In genomic region chr9:129175825-129176633, GRCh38 we compare ENCODE assay signal across 8 cellular contexts. TPM values are rescaled to one million over a fixed set of nuclear protein-coding genes. Genes with fewer than 3 reads are reported as not detected.
DNase-seq lines count a peak whose midpoint lies in the region; ATAC-seq and TF ChIP-seq lines count a peak whose summit lies in the region.

No MANE protein-coding gene starts in this region.

- no peak for ATAC-seq in GM19035 (IDR thresholded peaks at IDR 0.05; ENCODE audit: unreplicated experiment)

- peak; percentile 88 for DNase-seq in CD14-positive monocyte (ENCODE audit: low spot score)
- peak; percentile 89 for DNase-seq in H4 (ENCODE audit: low spot score)
- DNase-seq in NCI-H82 treated with DMSO at 0.1 percent for 48 hours (lab: John Stamatoyannopoulos, UW; ENCODE audit: unreplicated experiment) = peak; percentile 21
- DNase-seq in activated T-cell treated with anti-CD3 and anti-CD28 coated beads, Interleukin-2, amount 50 U/mL, for 24 hours = peak; percentile 72
- no peak for DNase-seq in epithelial cell of proximal tubule (ENCODE audit: low read depth)
- DNase-seq in mesothelial cell of epicardium (ENCODE audit: low spot score in 2 of 2, unreplicated experiment in 2 of 2) = peak; percentile 53 to 73
- DNase-seq in stimulated activated naive CD4-positive, alpha-beta T cell treated with Interleukin-2 at 50 U/mL for 16 hours (lab: John Stamatoyannopoulos, UW) = peak; percentile 57

- intact Hi-C loops in CD14-positive monocyte (cut with micrococcal nuclease) = loop anchor here (2.0 to 10.0 kb wide), 6 partner anchors 33 to 451 kb away; partner anchors contain the start of gene NTMT1 (in 1 of the 2)

- peaks cover 9 to 25% (median 15%) of the 10 kb centered on the region in 3 donors for H3K27me3 Mint-ChIP-seq in CD14-positive monocyte (ENCODE audit: low read depth in 3 of 3)
- H3K27me3 Mint-ChIP-seq in activated T-cell treated with anti-CD3 and anti-CD28 coated beads, Interleukin-2, amount 50 U/mL, for 24 hours = peaks cover 19% of the 10 kb centered on the region
- H3K27me3 Mint-ChIP-seq in mesothelial cell of epicardium (ENCODE audit: low read depth) = peaks cover 3% of the 10 kb centered on the region

- H3K4me3 Mint-ChIP-seq in CD14-positive monocyte = peak overlapping the region; percentile 90 to 92
- peak overlapping the region; percentile 78 for H3K4me3 Mint-ChIP-seq in activated T-cell treated with anti-CD3 and anti-CD28 coated beads, Interleukin-2, amount 50 U/mL, for 24 hours
- H3K4me3 Mint-ChIP-seq in mesothelial cell of epicardium = peak overlapping the region; percentile 88

- H3K9me3 Mint-ChIP-seq in CD14-positive monocyte (peaks cover 0 to 1% (median 0%) of the 10 kb centered on the region in 7 donors), mesothelial cell of epicardium (no peaks in the 10 kb centered on the region)
- H3K9me3 Mint-ChIP-seq in activated T-cell treated with anti-CD3 and anti-CD28 coated beads, Interleukin-2, amount 50 U/mL, for 24 hours = no peaks in the 10 kb centered on the region

- peaks cover 16% of the 10 kb centered on the region for H3K4me1 Mint-ChIP-seq in CD14-positive monocyte
- peaks cover 12% of the 10 kb centered on the region for H3K4me1 Mint-ChIP-seq in activated T-cell treated with anti-CD3 and anti-CD28 coated beads, Interleukin-2, amount 50 U/mL, for 24 hours (ENCODE audit: low read depth)
- peaks cover 19% of the 10 kb centered on the region for H3K4me1 Mint-ChIP-seq in mesothelial cell of epicardium

- H3K27ac Mint-ChIP-seq in CD14-positive monocyte (peak overlapping the region; percentile 82 to 93 (median 92)), mesothelial cell of epicardium (peak overlapping the region; percentile 98)
- peak overlapping the region; percentile 75 for H3K27ac Mint-ChIP-seq in activated T-cell treated with anti-CD3 and anti-CD28 coated beads, Interleukin-2, amount 50 U/mL, for 24 hours

- no peak for TF ChIP-seq CTCF in CD14-positive monocyte (IDR thresholded peaks at IDR 0.05)
- no peak for TF ChIP-seq CTCF in epithelial cell of proximal tubule (conservative IDR thresholded peaks at IDR 0.05; ENCODE audit: low read depth, low read length)
- TF ChIP-seq CTCF in mesothelial cell of epicardium (IDR thresholded peaks at IDR 0.05; ENCODE audit: unreplicated experiment) = no peak

- H3K36me3 Mint-ChIP-seq in CD14-positive monocyte (no peaks in the 10 kb centered on the region), mesothelial cell of epicardium (no peaks in the 10 kb centered on the region)
- no peaks in the 10 kb centered on the region for H3K36me3 Mint-ChIP-seq in activated T-cell treated with anti-CD3 and anti-CD28 coated beads, Interleukin-2, amount 50 U/mL, for 24 hours (ENCODE audit: low read depth)

- H3K4me3 ChIP-seq in epithelial cell of proximal tubule (ENCODE audit: low read depth, low read length) = peak overlapping the region; percentile 92

RNA-seq across cellular contexts. Expression of gene IER5L, which starts 2.0 kb away (rescaled TPM):
- under 1 TPM; 0.36 to 0.79 TPM for polyA plus RNA-seq in CD14-positive monocyte
- 12.9 and 24.3 TPM in 2 replicates for total RNA-seq in H4 (2014; rRNA removed; shearing (Covaris generic))
- total RNA-seq in epithelial cell of proximal tubule (43.2 and 50.8 TPM in 2 replicates), mesothelial cell of epicardium (31.3 to 34.7 TPM (median 31.9 TPM) in 3 replicates)
